10 cellular contexts compared by ENCODE assay signal in the genomic region with DNA sequence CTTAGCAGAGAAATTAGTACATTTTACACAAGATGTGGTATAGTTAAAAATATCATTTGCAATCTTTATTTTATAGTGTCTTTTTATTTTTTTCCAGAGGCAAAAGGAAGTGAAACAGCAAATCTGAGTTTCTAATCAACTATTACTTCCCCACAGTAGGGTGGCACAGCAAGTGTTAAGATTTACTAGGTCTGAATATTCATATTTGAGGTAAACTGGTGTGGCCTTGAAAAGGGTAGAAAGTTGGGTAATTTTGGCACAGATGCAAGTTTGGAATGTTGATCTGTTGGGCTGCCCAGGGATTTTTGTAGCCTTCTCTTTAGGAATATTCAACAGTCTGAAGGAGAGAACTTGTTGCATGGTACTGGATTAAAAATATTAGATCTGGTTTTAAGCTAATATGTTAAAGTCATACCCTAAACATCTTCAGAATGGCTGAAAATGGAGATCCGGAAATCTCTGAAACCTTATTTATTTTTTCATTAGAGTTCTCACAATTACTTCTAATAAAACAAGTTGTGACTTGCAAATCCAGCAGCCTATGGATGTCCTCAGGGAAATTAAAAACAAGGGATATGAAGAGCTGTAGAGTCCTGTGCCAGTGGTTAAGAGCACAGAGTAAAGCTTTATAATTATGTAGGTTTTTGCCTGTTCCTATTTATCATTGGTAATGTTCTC. TPM values are rescaled to one million over a fixed set of nuclear protein-coding genes. Genes with fewer than 3 reads are reported as not detected.
DNase-seq lines count a peak whose midpoint lies in the region; ATAC-seq and TF ChIP-seq lines count a peak whose summit lies in the region.
"Had no signal": no experiment of that assay in that cellular context is flagged by ENCODE, and none has a peak within 500 bp of the region (broad histone marks: within the 10 kb centered on the region; RNA-seq: fewer than 3 reads in every experiment).

No MANE protein-coding gene starts in this region.

- intact Hi-C loops in activated B cell treated with CpG ODN at 0.5 μM for 24 hours (cut with micrococcal nuclease) (loop anchor here (1.0 to 5.0 kb wide), 3 partner anchors 11 to 34 kb away; a partner anchor contains a TSS), right lobe of liver (cut with DNase I) (no loop called here), psoas muscle (cut with DNase I) (no loop called here)

- H3K4me1 ChIP-seq in right lobe of liver, result peaks cover 0 to 34% (median 11%) of the 10 kb centered on the region in 4 donors
- H3K4me1 ChIP-seq in psoas muscle, result peaks cover 15% of the 10 kb centered on the region

- DNase-seq in DMS79 (lab: John Stamatoyannopoulos, UW) (peak; percentile 71), activated B cell treated with CpG ODN at 0.5 μM for 24 hours (no peak), right lobe of liver (no peak), NCI-H187 treated with DMSO at 0.1 percent for 48 hours (lab: John Stamatoyannopoulos, UW) (no peak), KG1 (lab: John Stamatoyannopoulos, UW) (no peak), psoas muscle (no peak)
- DNase-seq: stimulated activated naive CD8-positive, alpha-beta T cell treated with anti-CD3 and anti-CD28 coated beads, Interleukin-15, amount 100 ng/mL, for 72 hours had no signal

- no peaks in the 10 kb centered on the region for H3K36me3 ChIP-seq in right lobe of liver
- peaks cover 5 to 9% of the 10 kb centered on the region in 2 donors for H3K36me3 ChIP-seq in psoas muscle (ENCODE audit: insufficient read depth in 1 of 2, low read depth in 1 of 2)
- H3K36me3 ChIP-seq: gastroesophageal sphincter had no signal

- H3K9me3 Mint-ChIP-seq in activated B cell treated with CpG ODN at 0.5 μM for 24 hours, result no peaks in the 10 kb centered on the region

- POLR2A ChIA-PET in activated B cell treated with CpG ODN at 0.5 μM for 24 hours (lab: Charles Lee), result interaction anchor here (0.8 to 1.4 kb wide), 3 partner anchors 11 to 35 kb away, joined by 4 to 6 read pairs (median 5); a partner anchor contains a TSS

- peak; percentile 28 for ATAC-seq in HG03175 (IDR thresholded peaks at IDR 0.05; ENCODE audit: unreplicated experiment)
- peak; percentile 51 for ATAC-seq in activated B cell treated with CpG ODN at 0.5 μM for 24 hours (ENCODE audit: low read depth)
- ATAC-seq in right lobe of liver, result peak; percentile 66 to 83 (median 76)
- ATAC-seq in HG02981 (IDR thresholded peaks at IDR 0.05; ENCODE audit: unreplicated experiment), result no peak
- no peak for ATAC-seq in psoas muscle
- ATAC-seq: gastroesophageal sphincter; stimulated activated naive CD8-positive, alpha-beta T cell treated with anti-CD3 and anti-CD28 coated beads, Interleukin-15, amount 100 ng/mL, for 72 hours had no signal

- peak overlapping the region; percentile 65 for H3K27ac Mint-ChIP-seq in activated B cell treated with CpG ODN at 0.5 μM for 24 hours
- H3K27ac Mint-ChIP-seq: stimulated activated naive CD8-positive, alpha-beta T cell treated with anti-CD3 and anti-CD28 coated beads, Interleukin-15, amount 100 ng/mL, for 72 hours had no signal

- no peaks in the 10 kb centered on the region for H3K27me3 Mint-ChIP-seq in activated B cell treated with CpG ODN at 0.5 μM for 24 hours
- H3K27me3 Mint-ChIP-seq: stimulated activated naive CD8-positive, alpha-beta T cell treated with anti-CD3 and anti-CD28 coated beads, Interleukin-15, amount 100 ng/mL, for 72 hours had no signal

- H3K27me3 ChIP-seq in right lobe of liver (no peaks in the 10 kb centered on the region), psoas muscle (ENCODE audit: insufficient read depth in 3 of 3, low read length in 2 of 3) (no peaks in the 10 kb centered on the region)
- H3K27me3 ChIP-seq: gastroesophageal sphincter had no signal

- H3K27ac ChIP-seq in right lobe of liver (peak overlapping the region in 1 of 3 donors; percentile 31), psoas muscle (no peak overlapping the region)
- H3K27ac ChIP-seq: gastroesophageal sphincter had no signal

- H3K9me3 ChIP-seq in right lobe of liver (no peaks in the 10 kb centered on the region), psoas muscle (no peaks in the 10 kb centered on the region)
- H3K9me3 ChIP-seq: gastroesophageal sphincter had no signal

- CTCF ChIA-PET in activated B cell treated with CpG ODN at 0.5 μM for 24 hours (lab: Charles Lee), result interaction anchor here (1.2 kb wide), 1 partner anchor 107 kb away, joined by 7 read pairs; no protein-coding TSS in a partner anchor

- H3K4me3 ChIP-seq in right lobe of liver, result no peak overlapping the region
- no peak overlapping the region for H3K4me3 ChIP-seq in psoas muscle
- H3K4me3 ChIP-seq: gastroesophageal sphincter had no signal

- H3K4me3 Mint-ChIP-seq in activated B cell treated with CpG ODN at 0.5 μM for 24 hours, result peak overlapping the region; percentile 69

- peaks cover 52% of the 10 kb centered on the region for H3K36me3 Mint-ChIP-seq in activated B cell treated with CpG ODN at 0.5 μM for 24 hours (ENCODE audit: low read depth)

- WGBS in right lobe of liver (ENCODE audit: insufficient coverage, low coverage, low lambda C conversion rate, missing lambda C conversion rate), result 30% methylated on average over 1 of the region's 1 CpG
- 71 to 87% (median 79%) methylated on average over 1 of the region's 1 CpG for WGBS in psoas muscle, 3 donors

- peaks cover 94% of the 10 kb centered on the region for H3K4me1 Mint-ChIP-seq in activated B cell treated with CpG ODN at 0.5 μM for 24 hours

- no peak for TF ChIP-seq POLR2A in right lobe of liver (IDR thresholded peaks at IDR 0.05)

- no peak for TF ChIP-seq CTCF in activated B cell treated with CpG ODN at 0.5 μM for 24 hours (IDR thresholded peaks at IDR 0.05)
- no peak for TF ChIP-seq CTCF in right lobe of liver (IDR thresholded peaks at IDR 0.05)
- no peak for TF ChIP-seq CTCF in psoas muscle (IDR thresholded peaks at IDR 0.05)

RNA-seq across cellular contexts. Expression of a gene that starts 10.8 kb away (rescaled TPM):
- total RNA-seq in activated B cell treated with CpG ODN at 0.5 μM for 24 hours (130 and 150 TPM in 2 replicates), right lobe of liver (10 to 100 TPM; 25.4 to 46.4 (median 36.0) TPM), psoas muscle (10 to 100 TPM; 39.6 to 62.8 (median 53.3) TPM)
- polyA plus RNA-seq in psoas muscle, result 10 to 100 TPM; 40.6 to 75.7 (median 66.7) TPM

Comparison
In these comparisons a context has a peak if more than half of its experiments do, and no peak if none do; other contexts are left out.
1. ATAC-seq: peak in HG03175 (single experiment), activated B cell treated with CpG ODN at 0.5 μM for 24 hours (single experiment) and right lobe of liver (4 of 4); none in HG02981 (single experiment) and psoas muscle (0 of 4).